Comparison of ENCODE assay signal across 1 cellular context in genomic region chr1:42333662-42334239, GRCh38.
A peak's percentile ranks its signal among the peaks of the same experiment; 100 is the strongest.
TF ChIP-seq lines count a peak whose summit lies in the region.

No MANE protein-coding gene starts in this region.

TF ChIP-seq in K562, 482 proteins besides CTCF, POLR2A, EP300 and RAD21 (continued from another document):
- TF ChIP-seq, protein P1, sequence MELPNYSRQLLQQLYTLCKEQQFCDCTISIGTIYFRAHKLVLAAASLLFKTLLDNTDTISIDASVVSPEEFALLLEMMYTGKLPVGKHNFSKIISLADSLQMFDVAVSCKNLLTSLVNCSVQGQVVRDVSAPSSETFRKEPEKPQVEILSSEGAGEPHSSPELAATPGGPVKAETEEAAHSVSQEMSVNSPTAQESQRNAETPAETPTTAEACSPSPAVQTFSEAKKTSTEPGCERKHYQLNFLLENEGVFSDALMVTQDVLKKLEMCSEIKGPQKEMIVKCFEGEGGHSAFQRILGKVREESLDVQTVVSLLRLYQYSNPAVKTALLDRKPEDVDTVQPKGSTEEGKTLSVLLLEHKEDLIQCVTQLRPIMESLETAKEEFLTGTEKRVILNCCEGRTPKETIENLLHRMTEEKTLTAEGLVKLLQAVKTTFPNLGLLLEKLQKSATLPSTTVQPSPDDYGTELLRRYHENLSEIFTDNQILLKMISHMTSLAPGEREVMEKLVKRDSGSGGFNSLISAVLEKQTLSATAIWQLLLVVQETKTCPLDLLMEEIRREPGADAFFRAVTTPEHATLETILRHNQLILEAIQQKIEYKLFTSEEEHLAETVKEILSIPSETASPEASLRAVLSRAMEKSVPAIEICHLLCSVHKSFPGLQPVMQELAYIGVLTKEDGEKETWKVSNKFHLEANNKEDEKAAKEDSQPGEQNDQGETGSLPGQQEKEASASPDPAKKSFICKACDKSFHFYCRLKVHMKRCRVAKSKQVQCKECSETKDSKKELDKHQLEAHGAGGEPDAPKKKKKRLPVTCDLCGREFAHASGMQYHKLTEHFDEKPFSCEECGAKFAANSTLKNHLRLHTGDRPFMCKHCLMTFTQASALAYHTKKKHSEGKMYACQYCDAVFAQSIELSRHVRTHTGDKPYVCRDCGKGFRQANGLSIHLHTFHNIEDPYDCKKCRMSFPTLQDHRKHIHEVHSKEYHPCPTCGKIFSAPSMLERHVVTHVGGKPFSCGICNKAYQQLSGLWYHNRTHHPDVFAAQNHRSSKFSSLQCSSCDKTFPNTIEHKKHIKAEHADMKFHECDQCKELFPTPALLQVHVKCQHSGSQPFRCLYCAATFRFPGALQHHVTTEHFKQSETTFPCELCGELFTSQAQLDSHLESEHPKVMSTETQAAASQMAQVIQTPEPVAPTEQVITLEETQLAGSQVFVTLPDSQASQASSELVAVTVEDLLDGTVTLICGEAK (IDR thresholded peaks at IDR 0.05), result peak; percentile 46; the same call in 1 of the 2 replicates
- TF ChIP-seq, protein P1 (CRISPR knock-in tag; IDR thresholded peaks at IDR 0.05), result no peak
- TF ChIP-seq ETV5 (CRISPR knock-in tag; IDR thresholded peaks at IDR 0.05; ENCODE audit: low read depth), result no peak
- TF ChIP-seq NFIC (IDR thresholded peaks at IDR 0.05), result peak; percentile 4; the same call in 1 of the 2 replicates
- 0 out of 2 replicates have a peak, but pooled peaks have one; percentile 11 for TF ChIP-seq JUND (IDR thresholded peaks at IDR 0.05; ENCODE audit: borderline replicate concordance, low read depth, low read length)
- TF ChIP-seq JUND (tag; IDR thresholded peaks at IDR 0.05; ENCODE audit: borderline replicate concordance, low read depth, low read length), result peak; percentile 19; the same call in 1 of the 3 replicates
- TF ChIP-seq, protein P2, sequence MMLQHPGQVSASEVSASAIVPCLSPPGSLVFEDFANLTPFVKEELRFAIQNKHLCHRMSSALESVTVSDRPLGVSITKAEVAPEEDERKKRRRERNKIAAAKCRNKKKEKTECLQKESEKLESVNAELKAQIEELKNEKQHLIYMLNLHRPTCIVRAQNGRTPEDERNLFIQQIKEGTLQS (IDR thresholded peaks at IDR 0.05), result peak; percentile 62
- TF ChIP-seq, protein P2 (CRISPR knock-in tag; conservative IDR thresholded peaks at IDR 0.05), result no peak
- no peak for TF ChIP-seq ZC3H8 (IDR thresholded peaks at IDR 0.05)
- TF ChIP-seq PCBP2 (IDR thresholded peaks at IDR 0.05; ENCODE audit: low read depth, low read length, poor library complexity, severe bottlenecking), result no peak
- no peak for TF ChIP-seq RAD51 (IDR thresholded peaks at IDR 0.05; ENCODE audit: borderline replicate concordance, low read depth)
- TF ChIP-seq MITF (IDR thresholded peaks at IDR 0.05), result no peak
- 0 out of 2 replicates have a peak, but pooled peaks have one; percentile 39 for TF ChIP-seq HMBOX1 (IDR thresholded peaks at IDR 0.05)
- TF ChIP-seq PRDM10 (IDR thresholded peaks at IDR 0.05; ENCODE audit: partially characterized antibody), result peak; percentile 32
- peak; percentile 57; the same call in 1 of the 2 replicates for TF ChIP-seq NBN (IDR thresholded peaks at IDR 0.05; ENCODE audit: low read depth)
- no peak for TF ChIP-seq FOXJ3 (CRISPR knock-in tag; IDR thresholded peaks at IDR 0.05)
- TF ChIP-seq ARID2 (IDR thresholded peaks at IDR 0.05), result 0 out of 2 replicates have a peak, but pooled peaks have one; percentile 7
- peak; percentile 9 for TF ChIP-seq CHD1 (IDR thresholded peaks at IDR 0.05; ENCODE audit: low read length)
- TF ChIP-seq SMARCA4 (IDR thresholded peaks at IDR 0.05), result peak; percentile 40; the same call in 1 of the 2 replicates
- 0 out of 2 replicates have a peak, but pooled peaks have one; percentile 26 for TF ChIP-seq ATF7 (IDR thresholded peaks at IDR 0.05)
- no peak for TF ChIP-seq ARID1B (IDR thresholded peaks at IDR 0.05)
- TF ChIP-seq, protein P3, sequence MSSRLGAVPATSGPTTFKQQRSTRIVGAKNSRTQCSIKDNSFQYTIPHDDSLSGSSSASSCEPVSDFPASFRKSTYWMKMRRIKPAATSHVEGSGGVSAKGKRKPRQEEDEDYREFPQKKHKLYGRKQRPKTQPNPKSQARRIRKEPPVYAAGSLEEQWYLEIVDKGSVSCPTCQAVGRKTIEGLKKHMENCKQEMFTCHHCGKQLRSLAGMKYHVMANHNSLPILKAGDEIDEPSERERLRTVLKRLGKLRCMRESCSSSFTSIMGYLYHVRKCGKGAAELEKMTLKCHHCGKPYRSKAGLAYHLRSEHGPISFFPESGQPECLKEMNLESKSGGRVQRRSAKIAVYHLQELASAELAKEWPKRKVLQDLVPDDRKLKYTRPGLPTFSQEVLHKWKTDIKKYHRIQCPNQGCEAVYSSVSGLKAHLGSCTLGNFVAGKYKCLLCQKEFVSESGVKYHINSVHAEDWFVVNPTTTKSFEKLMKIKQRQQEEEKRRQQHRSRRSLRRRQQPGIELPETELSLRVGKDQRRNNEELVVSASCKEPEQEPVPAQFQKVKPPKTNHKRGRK (tag; IDR thresholded peaks at IDR 0.05), result no peak
- 0 out of 2 replicates have a peak, but pooled peaks have one; percentile 39 for TF ChIP-seq ZEB2 (IDR thresholded peaks at IDR 0.05)
- TF ChIP-seq ARNT (IDR thresholded peaks at IDR 0.05), result 0 out of 4 replicates have a peak, but pooled peaks of 1 of the 2 experiments have one; percentile 50
- TF ChIP-seq CEBPG (CRISPR knock-in tag; IDR thresholded peaks at IDR 0.05), result no peak
- TF ChIP-seq CEBPG (tag; conservative IDR thresholded peaks at IDR 0.05 in 1 of 2, IDR thresholded peaks at IDR 0.05 in 1 of 2), result 0 out of 4 replicates have a peak, but pooled peaks of 1 of the 2 experiments have one; percentile 12
- TF ChIP-seq THRAP3 (IDR thresholded peaks at IDR 0.05; ENCODE audit: borderline replicate concordance), result peak; percentile 64; the same call in 1 of the 2 replicates
